ENCODE assay signal across 8 cellular contexts in the genomic region with DNA sequence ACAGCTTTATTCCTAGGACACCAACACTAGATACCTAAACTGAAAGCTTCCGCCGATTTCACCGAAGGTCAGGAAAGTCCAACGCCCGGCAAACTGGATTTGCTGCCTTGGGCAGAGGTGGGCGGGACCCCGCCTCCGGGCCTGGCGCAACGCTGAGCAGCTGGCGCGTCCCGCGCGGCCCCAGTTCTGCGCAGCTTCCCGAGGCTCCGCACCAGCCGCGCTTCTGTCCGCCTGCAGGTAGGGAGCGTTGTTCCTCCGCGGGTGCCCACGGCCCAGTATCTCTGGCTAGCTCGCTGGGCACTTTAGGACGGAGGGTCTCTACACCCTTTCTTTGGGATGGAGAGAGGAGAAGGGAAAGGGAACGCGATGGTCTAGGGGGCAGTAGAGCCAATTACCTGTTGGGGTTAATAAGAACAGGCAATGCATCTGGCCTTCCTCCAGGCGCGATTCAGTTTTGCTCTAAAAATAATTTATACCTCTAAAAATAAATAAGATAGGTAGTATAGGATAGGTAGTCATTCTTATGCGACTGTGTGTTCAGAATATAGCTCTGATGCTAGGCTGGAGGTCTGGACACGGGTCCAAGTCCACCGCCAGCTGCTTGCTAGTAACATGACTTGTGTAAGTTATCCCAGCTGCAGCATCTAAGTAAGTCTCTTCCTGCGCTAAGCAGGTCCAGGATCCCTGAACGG. TPM values are rescaled to one million over a fixed set of nuclear protein-coding genes. Genes with fewer than 3 reads are reported as not detected.
A peak's percentile ranks its signal among the peaks of the same experiment; 100 is the strongest.
DNase-seq lines count a peak whose midpoint lies in the region; ATAC-seq and TF ChIP-seq lines count a peak whose summit lies in the region.

A gene (plus strand): TSS at position 183 of the 692 bp plus-strand sequence. CDS start 5,572 bp downstream, outside the sequence.

- no peaks in the 10 kb centered on the region for H3K36me3 ChIP-seq in kidney epithelial cell (ENCODE audit: control insufficient read depth, insufficient read depth, low read length)

- H3K27ac ChIP-seq in 22Rv1, result 0 out of 2 replicates have a peak within 1 kb of the TSS, but pooled peaks have one; percentile 3

- no peaks in the 10 kb centered on the region for H3K36me3 Mint-ChIP-seq in chondrocyte (ENCODE audit: low read depth)

- peak within 1 kb of the TSS; percentile 70 for H3K4me3 ChIP-seq in kidney epithelial cell (ENCODE audit: low read depth, low read length)

- no peak within 1 kb of the TSS for H3K27ac Mint-ChIP-seq in chondrocyte (ENCODE audit: unreplicated experiment)

- peak; percentile 53 for ATAC-seq in GM18499 (IDR thresholded peaks at IDR 0.05; ENCODE audit: insufficient read depth, unreplicated experiment)
- peak; percentile 64 for ATAC-seq in HG03039 (IDR thresholded peaks at IDR 0.05; ENCODE audit: unreplicated experiment)

- no peaks in the 10 kb centered on the region for H3K9me3 Mint-ChIP-seq in chondrocyte (ENCODE audit: low read depth)

- H3K4me3 Mint-ChIP-seq in chondrocyte (ENCODE audit: unreplicated experiment), result peak within 1 kb of the TSS; percentile 77

- no peaks in the 10 kb centered on the region for H3K27me3 Mint-ChIP-seq in chondrocyte (ENCODE audit: low read depth)

- peak; percentile 87 for TF ChIP-seq CTCF in 22Rv1 (IDR thresholded peaks at IDR 0.05)
- peak; percentile 81 for TF ChIP-seq CTCF in chondrocyte (IDR thresholded peaks at IDR 0.05)
- peak; percentile 76 for TF ChIP-seq CTCF in kidney epithelial cell (IDR thresholded peaks at IDR 0.05; ENCODE audit: insufficient read depth, low read length, poor library complexity, severe bottlenecking)

- DNase-seq in NCI-H2171 treated with DMSO at 0.1 percent for 48 hours (lab: John Stamatoyannopoulos, UW) (peak; percentile 66), chondrocyte (ENCODE audit: low spot score) (peak; percentile 92), kidney epithelial cell (ENCODE audit: low read depth) (peak; percentile 80)
- DNase-seq in activated CD4-positive, CD25-positive, alpha-beta regulatory T cell treated with anti-CD3 and anti-CD28 coated beads, Interleukin-2, amount 50 U/mL, for 72 hours, result peak; percentile 83
- DNase-seq in stimulated activated CD4-positive, alpha-beta T cell treated with anti-CD3 and anti-CD28 coated beads, Interleukin-15, amount 100 ng/mL, for 24 hours, result peak; percentile 93

- H3K4me1 Mint-ChIP-seq in chondrocyte (ENCODE audit: low read depth), result peaks cover 12% of the 10 kb centered on the region

- H3K27me3 ChIP-seq in kidney epithelial cell (ENCODE audit: control insufficient read depth, insufficient read depth, low read length), result no peaks in the 10 kb centered on the region

RNA-seq across cellular contexts. Expression of the gene that starts here (rescaled TPM):
- total RNA-seq in chondrocyte, result 0.12 to 0.67 TPM in 2 of 3 replicates, not detected in the other
- 6.6 and 7.7 TPM in 2 replicates for total RNA-seq in kidney epithelial cell

Comparison
In these comparisons a context has a peak if more than half of its experiments do, and no peak if none do; other contexts are left out.
1. Peak in every context shown above with its lines: DNase-seq, ATAC-seq, H3K4me3 ChIP-seq and H3K27ac ChIP-seq.
2. Peak in DNase-seq in chondrocyte; RNA of the gene not detected or under 1 TPM.